8 cellular contexts compared by ENCODE assay signal in the genomic region with DNA sequence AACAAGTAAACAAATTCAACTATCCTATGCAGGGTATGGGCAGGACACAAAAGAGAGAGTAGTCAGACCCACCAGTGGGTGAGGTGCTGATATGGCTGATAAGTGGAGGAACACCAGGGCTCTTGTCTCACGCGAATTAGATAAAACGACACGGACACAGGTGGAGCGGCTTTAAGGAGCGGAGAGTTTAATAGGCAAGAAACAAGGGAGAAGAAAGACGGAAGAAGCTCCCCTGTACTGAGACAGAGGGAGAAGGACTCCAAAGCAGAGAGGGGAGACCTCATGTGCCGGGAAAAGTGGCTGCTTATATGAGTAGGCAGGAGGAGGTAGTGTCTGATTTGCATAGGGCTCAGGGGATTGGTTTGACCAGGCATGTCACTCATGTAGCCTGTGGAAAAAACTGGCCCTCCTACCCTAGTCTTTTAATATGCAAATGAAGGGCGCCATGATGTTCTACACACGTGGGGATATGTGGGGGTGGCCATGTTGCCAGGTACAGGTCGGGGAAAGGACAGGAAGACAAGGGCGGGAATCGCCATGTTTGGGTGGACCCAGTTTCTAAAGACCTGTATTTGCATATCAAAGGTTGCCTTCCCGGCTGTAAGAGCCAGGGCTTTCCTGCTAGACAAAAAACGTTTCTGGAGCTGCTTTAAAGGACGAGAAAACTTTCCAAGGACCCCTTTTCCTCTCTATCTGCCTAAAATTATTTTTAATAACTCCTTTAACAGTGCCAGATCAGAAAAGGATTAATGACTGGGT. TPM values are rescaled to one million over a fixed set of nuclear protein-coding genes. Genes with fewer than 3 reads are reported as not detected.
A peak's percentile ranks its signal among the peaks of the same experiment; 100 is the strongest.
DNase-seq lines count a peak whose midpoint lies in the region; ATAC-seq lines count a peak whose summit lies in the region.

No MANE protein-coding gene starts in this region.

- H3K23ac ChIP-seq in mesenchymal stem cell (ENCODE audit: low read length in 2 of 2), result no peak overlapping the region

- 5% methylated on average over 16 of the region's 16 CpGs for WGBS in mesenchymal stem cell

- no peak overlapping the region for H3K14ac ChIP-seq in mesenchymal stem cell (ENCODE audit: low read length in 2 of 2)

- CTCF ChIA-PET in activated CD8-positive, alpha-beta T cell treated with anti-CD3 and anti-CD28 coated beads, Interleukin-2, amount 10 ng/mL, durations not matched to agents 7 days and 5 days (lab: Charles Lee), result no interaction called here

- peaks cover 3% of the 10 kb centered on the region for H3K4me1 ChIP-seq in effector memory CD4-positive, alpha-beta T cell (ENCODE audit: control insufficient read depth, insufficient read depth, low read length, poor library complexity, severe bottlenecking)
- no peaks in the 10 kb centered on the region for H3K4me1 ChIP-seq in mesenchymal stem cell (ENCODE audit: control insufficient read depth, insufficient read depth, low read depth, low read length)

- POLR2A ChIA-PET in activated CD8-positive, alpha-beta T cell treated with anti-CD3 and anti-CD28 coated beads, Interleukin-2, amount 10 ng/mL, durations not matched to agents 7 days and 5 days (lab: Charles Lee), result interaction anchor here (0.8 kb wide), 1 partner anchor 143 kb away, joined by 3 read pairs; no protein-coding TSS in a partner anchor

- H3K18ac ChIP-seq in mesenchymal stem cell (ENCODE audit: low read depth in 1 of 2, low read length in 2 of 2), result peak overlapping the region in 1 of 2 experiments; percentile 68

- H3K27ac Mint-ChIP-seq in activated CD8-positive, alpha-beta T cell treated with anti-CD3 and anti-CD28 coated beads, Interleukin-2, amount 10 ng/mL, durations not matched to agents 7 days and 5 days, result peak overlapping the region; percentile 1

- peaks cover 17% of the 10 kb centered on the region for H3K4me1 Mint-ChIP-seq in activated CD8-positive, alpha-beta T cell treated with anti-CD3 and anti-CD28 coated beads, Interleukin-2, amount 10 ng/mL, durations not matched to agents 7 days and 5 days (ENCODE audit: low read depth)

- H3K79me1 ChIP-seq in mesenchymal stem cell (replicated peaks; ENCODE audit: low read length, poor library complexity, severe bottlenecking), result no peaks in the 10 kb centered on the region

- no peaks in the 10 kb centered on the region for H3K9me3 ChIP-seq in effector memory CD4-positive, alpha-beta T cell (ENCODE audit: control insufficient read depth, low read length)
- no peaks in the 10 kb centered on the region for H3K9me3 ChIP-seq in mesenchymal stem cell (ENCODE audit: control insufficient read depth, low read length)

- H3K27me3 Mint-ChIP-seq in activated CD8-positive, alpha-beta T cell treated with anti-CD3 and anti-CD28 coated beads, Interleukin-2, amount 10 ng/mL, durations not matched to agents 7 days and 5 days (ENCODE audit: low read depth), result peaks cover 6% of the 10 kb centered on the region

- H2BK12ac ChIP-seq in mesenchymal stem cell (ENCODE audit: low read length in 2 of 2), result no peak overlapping the region

- no peaks in the 10 kb centered on the region for H3K9me3 Mint-ChIP-seq in activated CD8-positive, alpha-beta T cell treated with anti-CD3 and anti-CD28 coated beads, Interleukin-2, amount 10 ng/mL, durations not matched to agents 7 days and 5 days (ENCODE audit: insufficient read depth)

- no peaks in the 10 kb centered on the region for H3K36me3 Mint-ChIP-seq in activated CD8-positive, alpha-beta T cell treated with anti-CD3 and anti-CD28 coated beads, Interleukin-2, amount 10 ng/mL, durations not matched to agents 7 days and 5 days (ENCODE audit: low read depth)

- no peak overlapping the region for H2BK120ac ChIP-seq in mesenchymal stem cell (ENCODE audit: low read depth, low read length)

- peak overlapping the region; percentile 61 for H3K9ac ChIP-seq in mesenchymal stem cell (ENCODE audit: low read length)

- DNase-seq in NCI-H2196 (lab: John Stamatoyannopoulos, UW; ENCODE audit: unreplicated experiment), result peak; percentile 93
- DNase-seq in activated CD8-positive, alpha-beta T cell treated with anti-CD3 and anti-CD28 coated beads, Interleukin-2, amount 10 ng/mL, durations not matched to agents 7 days and 5 days, result peak; percentile 84
- peak; percentile 67 to 78 (median 74) for DNase-seq in effector memory CD4-positive, alpha-beta T cell
- peak; percentile 82 for DNase-seq in mesenchymal stem cell
- DNase-seq in stimulated activated CD8-positive, alpha-beta memory T cell treated with anti-CD3 and anti-CD28 coated beads, Interleukin-12 subunit alpha, Interleukin-12 subunit beta, amount 100 ng/mL, for 4 hours (ENCODE audit: low read depth), result peak; percentile 51

- peak overlapping the region; percentile 75 for H4K8ac ChIP-seq in mesenchymal stem cell (ENCODE audit: low read length)

- no peak overlapping the region for H3K4ac ChIP-seq in mesenchymal stem cell (ENCODE audit: low read depth in 1 of 2, low read length in 2 of 2)

- H4K91ac ChIP-seq in mesenchymal stem cell (ENCODE audit: low read length), result no peak overlapping the region

- ATAC-seq in GM18511 (IDR thresholded peaks at IDR 0.05; ENCODE audit: unreplicated experiment) (peak; percentile 88), HG02973 (IDR thresholded peaks at IDR 0.05; ENCODE audit: unreplicated experiment) (peak; percentile 80), GM18520 (IDR thresholded peaks at IDR 0.05; ENCODE audit: unreplicated experiment) (no peak)
- peak; percentile 93 for ATAC-seq in activated CD8-positive, alpha-beta T cell treated with anti-CD3 and anti-CD28 coated beads, Interleukin-2, amount 10 ng/mL, durations not matched to agents 7 days and 5 days

- H2AK5ac ChIP-seq in mesenchymal stem cell (ENCODE audit: low read length, severe bottlenecking), result no peak overlapping the region

- peak overlapping the region; percentile 74 for H3K4me2 ChIP-seq in mesenchymal stem cell (ENCODE audit: low read length, poor library complexity, severe bottlenecking)

- peak overlapping the region; percentile 51 for H3K27ac ChIP-seq in effector memory CD4-positive, alpha-beta T cell (ENCODE audit: insufficient read depth, low read length, poor library complexity, severe bottlenecking)
- peak overlapping the region; percentile 20 for H3K27ac ChIP-seq in mesenchymal stem cell (ENCODE audit: low read length, poor library complexity, severe bottlenecking)

- no peaks in the 10 kb centered on the region for H3K27me3 ChIP-seq in effector memory CD4-positive, alpha-beta T cell (replicated peaks; ENCODE audit: control insufficient read depth, insufficient read depth, low read length, poor library complexity, severe bottlenecking)
- H3K27me3 ChIP-seq in mesenchymal stem cell (ENCODE audit: control insufficient read depth in 1 of 2, insufficient read depth in 1 of 2, low read length in 2 of 2), result peaks cover 0 to 11% of the 10 kb centered on the region in 2 experiments

- H2BK15ac ChIP-seq in mesenchymal stem cell (ENCODE audit: low read depth, poor library complexity, severe bottlenecking), result no peak overlapping the region

- no peaks in the 10 kb centered on the region for H3K36me3 ChIP-seq in effector memory CD4-positive, alpha-beta T cell (ENCODE audit: control insufficient read depth, insufficient read depth, low read length)
- no peaks in the 10 kb centered on the region for H3K36me3 ChIP-seq in mesenchymal stem cell (ENCODE audit: control insufficient read depth in 1 of 2, insufficient read depth in 2 of 2, low read depth in 1 of 2, low read length in 2 of 2)

- H3K4me3 ChIP-seq in effector memory CD4-positive, alpha-beta T cell (ENCODE audit: insufficient read depth, low read depth, low read length, poor library complexity, severe bottlenecking), result peak overlapping the region; percentile 33
- H3K4me3 ChIP-seq in mesenchymal stem cell (ENCODE audit: insufficient read depth in 1 of 2, low read depth in 1 of 2, low read length in 2 of 2), result peak overlapping the region in 1 of 2 experiments; percentile 53

- H2AFZ ChIP-seq in mesenchymal stem cell (ENCODE audit: low read depth, low read length), result peak overlapping the region; percentile 2

- no peak overlapping the region for H2BK5ac ChIP-seq in mesenchymal stem cell (ENCODE audit: low read depth, low read length, poor library complexity, severe bottlenecking)

- peak overlapping the region; percentile 64 for H3K4me3 Mint-ChIP-seq in activated CD8-positive, alpha-beta T cell treated with anti-CD3 and anti-CD28 coated beads, Interleukin-2, amount 10 ng/mL, durations not matched to agents 7 days and 5 days

RNA-seq across cellular contexts. Expression of gene RPGRIP1, which starts 28.8 kb away (rescaled TPM):
- total RNA-seq in activated CD8-positive, alpha-beta T cell treated with anti-CD3 and anti-CD28 coated beads, Interleukin-2, amount 10 ng/mL, durations not matched to agents 7 days and 5 days, result not detected
- 0.18 TPM for polyA plus RNA-seq in mesenchymal stem cell (2013, experiment 1 of 2)
- polyA plus RNA-seq in mesenchymal stem cell (2013, experiment 2 of 2), result 0.10 TPM

RNA-seq across cellular contexts. Expression of gene HNRNPC, which starts 39.4 kb away (rescaled TPM):
- total RNA-seq in activated CD8-positive, alpha-beta T cell treated with anti-CD3 and anti-CD28 coated beads, Interleukin-2, amount 10 ng/mL, durations not matched to agents 7 days and 5 days, result 100 to 1,000 TPM; 768 to 782 TPM
- 493 TPM for polyA plus RNA-seq in mesenchymal stem cell (2013, experiment 1 of 2)
- 510 TPM for polyA plus RNA-seq in mesenchymal stem cell (2013, experiment 2 of 2)
